ENCODE assay signal across 8 cellular contexts in genomic region chrX:130171446-130172126, GRCh38. TPM values are rescaled to one million over a fixed set of nuclear protein-coding genes. Genes with fewer than 3 reads are reported as not detected.
A peak's percentile ranks its signal among the peaks of the same experiment; 100 is the strongest.
DNase-seq lines count a peak whose midpoint lies in the region; ATAC-seq and TF ChIP-seq lines count a peak whose summit lies in the region.

RAB33A (plus strand) TSS chrX:130171962; CDS start chrX:130172063, 101 bp downstream.

- H3K27me3 ChIP-seq in iPS-15b (ENCODE audit: control insufficient read depth, insufficient read depth, low read length) = peaks cover 52% of the 10 kb centered on the region
- no peaks in the 10 kb centered on the region for H3K27me3 ChIP-seq in sigmoid colon

- TF ChIP-seq EP300 in sigmoid colon (IDR thresholded peaks at IDR 0.05) = no peak

- 1% methylated on average over 58 to 61 of the region's 61 CpGs for WGBS in sigmoid colon, 2 donors

- intact Hi-C loops in sigmoid colon (cut with DNase I) = loop anchor here (2.0 to 5.0 kb wide), 2 partner anchors 89 to 241 kb away; no protein-coding TSS in a partner anchor

- H3K9ac ChIP-seq in iPS-15b (ENCODE audit: low read depth, low read length) = peak within 1 kb of the TSS; percentile 47

- H3K4me3 ChIP-seq in iPS-15b (ENCODE audit: low read depth, low read length) (peak within 1 kb of the TSS; percentile 74), sigmoid colon (peak within 1 kb of the TSS; percentile 13 to 50 (median 44))

- H3K9me3 ChIP-seq in iPS-15b (ENCODE audit: control insufficient read depth, insufficient read depth, low read length) (no peaks in the 10 kb centered on the region), sigmoid colon (no peaks in the 10 kb centered on the region)

- TF ChIP-seq POLR2A in sigmoid colon (IDR thresholded peaks at IDR 0.05) = no peak

- no peak for TF ChIP-seq CTCF in sigmoid colon (IDR thresholded peaks at IDR 0.05)

- H3K4me1 ChIP-seq in iPS-15b (ENCODE audit: control insufficient read depth, insufficient read depth, low read length) = peaks cover 12% of the 10 kb centered on the region
- peaks cover 0 to 19% (median 8%) of the 10 kb centered on the region in 4 donors for H3K4me1 ChIP-seq in sigmoid colon

- H3K27ac ChIP-seq in sigmoid colon = peak within 1 kb of the TSS in 1 of 4 donors; percentile 33

- ATAC-seq in HG02852 (IDR thresholded peaks at IDR 0.05; ENCODE audit: unreplicated experiment) (peak; percentile 16), SK-N-SH treated with all-trans-retinoic acid at 6 μM for 48 hours (peak; percentile 68), GM18858 (IDR thresholded peaks at IDR 0.05; ENCODE audit: unreplicated experiment) (no peak)

- DNase-seq in Daoy (ENCODE audit: low read depth) (peak; percentile 15), astrocyte of the hippocampus (ENCODE audit: low read depth, low spot score) (peak; percentile 42), sigmoid colon (peak; percentile 65), GF-D8 (lab: John Stamatoyannopoulos, UW) (no peak)

- H3K36me3 ChIP-seq in iPS-15b (ENCODE audit: control insufficient read depth, insufficient read depth, low read length) (no peaks in the 10 kb centered on the region), sigmoid colon (no peaks in the 10 kb centered on the region)

TF ChIP-seq in SK-N-SH treated with all-trans-retinoic acid at 6 μM for 48 hours, 23 proteins besides CTCF, POLR2A, EP300 and RAD21:
- TF ChIP-seq TOX (CRISPR knock-in tag; IDR thresholded peaks at IDR 0.05; ENCODE audit: borderline replicate concordance) = no peak
- TF ChIP-seq ZFP3 (CRISPR knock-in tag; IDR thresholded peaks at IDR 0.05) = no peak
- no peak for TF ChIP-seq POU6F1 (CRISPR knock-in tag; IDR thresholded peaks at IDR 0.05; ENCODE audit: borderline replicate concordance, low read depth)
- no peak for TF ChIP-seq ZC3H10 (CRISPR knock-in tag; IDR thresholded peaks at IDR 0.05)
- TF ChIP-seq SNAI2 (CRISPR knock-in tag; IDR thresholded peaks at IDR 0.05) = no peak
- no peak for TF ChIP-seq ISL1 (CRISPR knock-in tag; IDR thresholded peaks at IDR 0.05)
- TF ChIP-seq RARB (CRISPR knock-in tag; IDR thresholded peaks at IDR 0.05) = no peak
- TF ChIP-seq ARNTL (CRISPR knock-in tag; IDR thresholded peaks at IDR 0.05; ENCODE audit: borderline replicate concordance, low read depth) = no peak
- TF ChIP-seq PPARA (CRISPR knock-in tag; IDR thresholded peaks at IDR 0.05; ENCODE audit: borderline replicate concordance) = no peak
- TF ChIP-seq ZNF8 (CRISPR knock-in tag; IDR thresholded peaks at IDR 0.05) = no peak

RNA-seq across cellular contexts. Expression of gene RAB33A, which starts in this region (rescaled TPM):
- 0.11 TPM in 1 of 2 replicates, not detected in the other for total RNA-seq in Daoy (2014; rRNA removed; shearing (Covaris generic))
- 1 to 10 TPM in 2 of 4 donors, not detected in 2; 1.2 to 1.3 TPM for total RNA-seq in sigmoid colon
- polyA plus RNA-seq in sigmoid colon = 1 to 10 TPM in 2 of 3 donors, not detected in 1; 1.2 to 3.8 TPM

Comparison
In these comparisons a context has a peak if more than half of its experiments do, and no peak if none do; other contexts are left out.
1. Peak in DNase-seq in Daoy; RNA of the gene not detected or under 1 TPM.